ENCODE assay signal across 26 cellular contexts in the genomic region with DNA sequence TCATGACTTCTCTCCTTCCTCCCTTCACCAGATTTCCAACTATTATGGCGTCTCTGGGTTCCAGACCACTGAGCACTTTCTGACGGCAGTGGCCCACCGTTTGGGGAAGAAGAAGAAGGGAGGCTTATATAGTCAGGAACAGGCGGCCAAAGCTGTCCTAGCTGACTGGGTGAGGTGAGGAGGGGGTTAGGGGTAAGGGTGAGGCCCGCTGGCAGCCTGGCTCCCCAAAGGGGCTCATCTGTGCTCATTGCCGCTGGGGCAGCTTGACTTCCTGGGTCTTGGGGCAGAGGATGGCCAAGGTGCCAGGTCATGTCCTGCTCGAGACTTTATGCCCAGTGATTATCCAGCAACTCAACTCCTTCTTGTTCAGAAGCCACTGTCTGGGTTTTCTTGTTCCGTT. TPM values are rescaled to one million over a fixed set of nuclear protein-coding genes. Genes with fewer than 3 reads are reported as not detected.
A peak's percentile ranks its signal among the peaks of the same experiment; 100 is the strongest.
DNase-seq lines count a peak whose midpoint lies in the region; ATAC-seq, FAIRE-seq and TF ChIP-seq lines count a peak whose summit lies in the region.
"Had no signal": no experiment of that assay in that cellular context is flagged by ENCODE, and none has a peak within 500 bp of the region (broad histone marks: within the 10 kb centered on the region; RNA-seq: fewer than 3 reads in every experiment).

No MANE protein-coding gene starts in this region.

- no peak overlapping the region for H3K4me3 ChIP-seq in right atrium auricular region
- H3K4me3 ChIP-seq in endothelial cell of umbilical vein (replicated peaks in 1 of 3; ENCODE audit: insufficient read depth in 1 of 3, low read depth in 1 of 3, low read length in 3 of 3), result no peak overlapping the region
- H3K4me3 ChIP-seq: BLaER1, GM12878 had no signal

- no peak overlapping the region for H2AFZ ChIP-seq in endothelial cell of umbilical vein (ENCODE audit: low read depth, low read length)

- no peak overlapping the region for H3K4me2 ChIP-seq in endothelial cell of umbilical vein (ENCODE audit: insufficient read depth, low read length)
- H3K4me2 ChIP-seq: BLaER1 had no signal

- no peak for FAIRE-seq in endothelial cell of umbilical vein (lab: Jason Lieb, UNC)
- FAIRE-seq: A204.1, GM12878, GM12892, GM18507 had no signal

- H3K9me3 ChIP-seq in right atrium auricular region, result no peaks in the 10 kb centered on the region
- H3K9me3 ChIP-seq in endothelial cell of umbilical vein (replicated peaks; ENCODE audit: control insufficient read depth, insufficient read depth, low read length), result no peaks in the 10 kb centered on the region
- H3K9me3 ChIP-seq: BE2C, BLaER1 had no signal

- H3K27ac ChIP-seq in right atrium auricular region, result no peak overlapping the region
- H3K27ac ChIP-seq in endothelial cell of umbilical vein (ENCODE audit: insufficient read depth, low read depth, low read length), result no peak overlapping the region
- H3K27ac ChIP-seq: BLaER1 had no signal

- dilution Hi-C loops in endothelial cell of umbilical vein (cut with MboI; ENCODE audit: extremely low pct_ligation_motif_present, low sequenced_read_pairs), result no loop called here

- H3K9ac ChIP-seq in endothelial cell of umbilical vein (replicated peaks; ENCODE audit: extremely low read depth, insufficient read depth, low read length), result no peak overlapping the region
- H3K9ac ChIP-seq: BLaER1 had no signal

- POLR2A ChIA-PET in endothelial cell of umbilical vein (lab: Charles Lee), result no interaction called here

- intact Hi-C loops in Right ventricle myocardium inferior (cut with DNase I), result no loop called here
- intact Hi-C loops in endothelial cell of umbilical vein (cut with micrococcal nuclease), result no loop called here

- H3K79me2 ChIP-seq in endothelial cell of umbilical vein (ENCODE audit: control insufficient read depth, insufficient read depth, low read length), result no peaks in the 10 kb centered on the region

- H4K20me1 ChIP-seq in endothelial cell of umbilical vein (replicated peaks; ENCODE audit: control insufficient read depth, extremely low read depth, insufficient read depth, low read length), result no peaks in the 10 kb centered on the region

- CTCF ChIA-PET in endothelial cell of umbilical vein (lab: Charles Lee), result no interaction called here

- no peak for ATAC-seq in Right ventricle myocardium inferior
- ATAC-seq: GM12878 had no signal

- no peaks in the 10 kb centered on the region for H3K9me1 ChIP-seq in endothelial cell of umbilical vein (replicated peaks; ENCODE audit: control insufficient read depth, extremely low read depth, insufficient read depth, low read length)

- DNase-seq in right atrium auricular region (ENCODE audit: low spot score) (peak; percentile 28), Right ventricle myocardium inferior (ENCODE audit: missing footprints) (no peak), endothelial cell of umbilical vein (ENCODE audit: low read depth, low spot score) (no peak), ureter (ENCODE audit: low spot score) (peak; percentile 29), HuH-7.5 (ENCODE audit: low spot score) (no peak), NCI-H2081 (lab: John Stamatoyannopoulos, UW) (no peak)
- DNase-seq: 8988T; ACHN; BE2C; C1 segment of cervical spinal cord; CD4-positive, alpha-beta memory T cell; CD4-positive, CD25-positive, alpha-beta regulatory T cell; CD8-positive, alpha-beta memory T cell; COR-L47; DMS 273 treated with DMSO at 0.1 percent for 48 hours; DMS153; DMS53; DMS79; DND-41; EL; GDM1 had no signal

- TSS peak; percentile 5 for BruUV-seq in endothelial cell of umbilical vein (replicated peaks; lab: Mats Ljungman, UMichigan)

- TF ChIP-seq CTCF in right atrium auricular region (IDR thresholded peaks at IDR 0.05), result no peak
- TF ChIP-seq CTCF in endothelial cell of umbilical vein (IDR thresholded peaks at IDR 0.05; ENCODE audit: extremely low read depth in 1 of 2, insufficient read depth in 1 of 2, low read depth in 1 of 2, low read length in 2 of 2), result no peak

- no peak for TF ChIP-seq POLR2A in endothelial cell of umbilical vein (IDR thresholded peaks at IDR 0.05; ENCODE audit: low read depth, low read length)

- peaks cover 60% of the 10 kb centered on the region for H3K36me3 ChIP-seq in right atrium auricular region
- H3K36me3 ChIP-seq in endothelial cell of umbilical vein (ENCODE audit: control insufficient read depth in 2 of 2, extremely low read depth in 1 of 2, insufficient read depth in 2 of 2, low read length in 2 of 2), result peaks cover 4 to 30% of the 10 kb centered on the region in 2 experiments

- H3K27me3 ChIP-seq in right atrium auricular region, result no peaks in the 10 kb centered on the region
- no peaks in the 10 kb centered on the region for H3K27me3 ChIP-seq in endothelial cell of umbilical vein (ENCODE audit: control insufficient read depth in 2 of 2, insufficient read depth in 2 of 2, low read length in 2 of 2)
- H3K27me3 ChIP-seq: BE2C had no signal

- H3K4me1 ChIP-seq in right atrium auricular region (no peaks in the 10 kb centered on the region), endothelial cell of umbilical vein (ENCODE audit: control insufficient read depth, extremely low read depth, insufficient read depth, low read length) (no peaks in the 10 kb centered on the region)
- H3K4me1 ChIP-seq: BE2C, BLaER1 had no signal

TF ChIP-seq in endothelial cell of umbilical vein, 7 proteins besides CTCF, POLR2A, EP300 and RAD21:
- TF ChIP-seq JUN (IDR thresholded peaks at IDR 0.05; ENCODE audit: borderline replicate concordance, insufficient read depth, insufficient read length, low read depth) (no peak), EZH2 (IDR thresholded peaks at IDR 0.05; ENCODE audit: borderline replicate concordance, low read depth, low read length, severe bottlenecking) (no peak), POLR2AphosphoS5 (IDR thresholded peaks at IDR 0.05; ENCODE audit: insufficient read depth, low read depth, low read length) (no peak)

RNA-seq across cellular contexts. Expression of gene GNL3L, which starts 21.8 kb away (rescaled TPM):
- total RNA-seq in right atrium auricular region (10 to 100 TPM; 24.6 to 35.5 TPM), Right ventricle myocardium inferior (25.6 TPM), endothelial cell of umbilical vein (46.0 and 48.0 TPM in 2 replicates), ureter (56.7 TPM)
- polyA plus RNA-seq in endothelial cell of umbilical vein, result 18.1 and 20.3 TPM in 2 replicates
- polyA plus RNA-seq in endothelial cell of umbilical vein (2011; cell fraction: cytosol; rRNA removed), result 22.1 and 23.2 TPM in 2 replicates
- 34.4 and 35.2 TPM in 2 replicates for polyA plus RNA-seq in endothelial cell of umbilical vein (2011; cell fraction: nucleus; rRNA removed)
- 13.3 and 16.9 TPM in 2 replicates for polyA plus RNA-seq in endothelial cell of umbilical vein (2012)
- 55.8 and 60.6 TPM in 2 replicates for polyA minus RNA-seq in endothelial cell of umbilical vein
- 76.5 TPM for polyA minus RNA-seq in endothelial cell of umbilical vein (2011; cell fraction: cytosol; rRNA and poly(A)+ RNA removed)
- 27.2 and 35.7 TPM in 2 replicates for polyA minus RNA-seq in endothelial cell of umbilical vein (2011; cell fraction: nucleus; rRNA and poly(A)+ RNA removed)

RNA-seq across cellular contexts. Expression of gene FGD1, which starts 55.8 kb away (rescaled TPM):
- 1 to 10 TPM; 5.7 to 6.6 TPM for total RNA-seq in right atrium auricular region
- total RNA-seq in Right ventricle myocardium inferior, result 6.4 TPM
- total RNA-seq in endothelial cell of umbilical vein, result 18.0 and 19.6 TPM in 2 replicates
- polyA plus RNA-seq in endothelial cell of umbilical vein, result 6.3 and 6.7 TPM in 2 replicates
- 8.5 and 10.0 TPM in 2 replicates for polyA plus RNA-seq in endothelial cell of umbilical vein (2011; cell fraction: cytosol; rRNA removed)
- 10.6 and 12.8 TPM in 2 replicates for polyA plus RNA-seq in endothelial cell of umbilical vein (2011; cell fraction: nucleus; rRNA removed)
- 8.8 and 12.2 TPM in 2 replicates for polyA plus RNA-seq in endothelial cell of umbilical vein (2012)
- 5.7 and 5.8 TPM in 2 replicates for polyA minus RNA-seq in endothelial cell of umbilical vein
- 2.8 TPM for polyA minus RNA-seq in endothelial cell of umbilical vein (2011; cell fraction: cytosol; rRNA and poly(A)+ RNA removed)
- polyA minus RNA-seq in endothelial cell of umbilical vein (2011; cell fraction: nucleus; rRNA and poly(A)+ RNA removed), result 3.7 and 5.0 TPM in 2 replicates
- 3.3 TPM for total RNA-seq in ureter
- total RNA-seq: CD4-positive, CD25-positive, alpha-beta regulatory T cell had no signal

Comparison
In these comparisons a context has a peak if more than half of its experiments do, and no peak if none do; other contexts are left out.
1. DNase-seq: peak in right atrium auricular region (single experiment) and ureter (single experiment); none in Right ventricle myocardium inferior (single experiment), endothelial cell of umbilical vein (single experiment), HuH-7.5 (single experiment) and NCI-H2081 (0 of 2).